In genomic region chr3:85678713-85679112, GRCh38 we compare ENCODE assay signal across 29 cellular contexts.
"Had no signal": no experiment of that assay in that cellular context is flagged by ENCODE, and none has a peak within 500 bp of the region (broad histone marks: within the 10 kb centered on the region; RNA-seq: fewer than 3 reads in every experiment).

No MANE protein-coding gene starts in this region.

- H3K9me3 Mint-ChIP-seq: activated CD4-positive, alpha-beta T cell treated with anti-CD3 and anti-CD28 coated beads, Interleukin-2, amount 10 ng/mL, durations not matched to agents 7 days and 5 days; activated naive CD4-positive, alpha-beta T cell treated with anti-CD3 and anti-CD28 coated beads, Interleukin-2, amount 10 ng/mL, durations not matched to agents 7 days and 5 days; activated naive CD8-positive, alpha-beta T cell treated with anti-CD3 and anti-CD28 coated beads for 36 hours; T-helper 1 cell treated with Interleukin-12 subunit alpha and Interleukin-12 subunit beta and Interleukin-4 antibody, amounts not matched to agents 30 μg/mL and 1 μg/mL, for 36 hours had no signal

- H3K4me3 ChIP-seq: breast epithelium, SJSA1 had no signal

- DNase-seq: activated B cell treated with CpG ODN at 0.5 μM for 24 hours; activated CD4-positive, alpha-beta memory T cell treated with anti-CD3 and anti-CD28 coated beads, Interleukin-2, amount 10 ng/mL, durations not matched to agents 7 days and 5 days; activated CD4-positive, alpha-beta T cell treated with anti-CD3 and anti-CD28 coated beads for 1 hour; activated CD4-positive, alpha-beta T cell treated with anti-CD3 and anti-CD28 coated beads, Interleukin-2, amount 10 ng/mL, durations not matched to agents 7 days and 5 days; activated gamma-delta T cell; activated naive CD4-positive, alpha-beta T cell treated with anti-CD3 and anti-CD28 coated beads, Interleukin-2, amount 10 ng/mL, durations not matched to agents 7 days and 5 days; activated naive CD8-positive, alpha-beta T cell treated with anti-CD3 and anti-CD28 coated beads for 36 hours; activated T-cell treated with anti-CD3 and anti-CD28 coated beads for 4 hours; activated T-cell treated with anti-CD3 and anti-CD28 coated beads, Interleukin-2, amount 50 U/mL, for 48 hours; KG1; MV-4-11; NCI-H1092 treated with DMSO at 0.1 percent for 48 hours; NCI-H1417 treated with DMSO at 0.1 percent for 48 hours; NCI-H1694; NCI-H2029 treated with DMSO at 0.1 percent for 48 hours; NCI-H345; NCI-H510A; NCI-H526 treated with DMSO at 0.1 percent for 48 hours; NCI-H82; RPMI8226; SHP77; SW 1271 had no signal

- ATAC-seq: activated T-helper 17 cell treated with anti-CD3 and anti-CD28 coated beads, Interleukin-2, amount 50 U/mL, for 72 hours; Panc1; SK-N-SH treated with all-trans-retinoic acid at 6 μM for 48 hours had no signal

- H3K27ac ChIP-seq: breast epithelium, SJSA1 had no signal

- H3K36me3 ChIP-seq: breast epithelium, SJSA1 had no signal

- H3K4me3 Mint-ChIP-seq: activated B cell treated with CpG ODN at 0.5 μM for 24 hours; activated CD4-positive, alpha-beta memory T cell treated with anti-CD3 and anti-CD28 coated beads, Interleukin-2, amount 10 ng/mL, durations not matched to agents 7 days and 5 days; activated CD4-positive, alpha-beta T cell treated with anti-CD3 and anti-CD28 coated beads, Interleukin-2, amount 10 ng/mL, durations not matched to agents 7 days and 5 days; activated naive CD4-positive, alpha-beta T cell treated with anti-CD3 and anti-CD28 coated beads, Interleukin-2, amount 10 ng/mL, durations not matched to agents 7 days and 5 days; activated naive CD8-positive, alpha-beta T cell treated with anti-CD3 and anti-CD28 coated beads for 36 hours; activated T-helper 17 cell treated with anti-CD3 and anti-CD28 coated beads, Interleukin-2, amount 50 U/mL, for 72 hours; central memory CD8-positive, alpha-beta T cell; T-helper 1 cell treated with Interleukin-12 subunit alpha and Interleukin-12 subunit beta and Interleukin-4 antibody, amounts not matched to agents 30 μg/mL and 1 μg/mL, for 36 hours had no signal

- H3K27me3 Mint-ChIP-seq: activated B cell treated with CpG ODN at 0.5 μM for 24 hours; activated CD4-positive, alpha-beta memory T cell treated with anti-CD3 and anti-CD28 coated beads, Interleukin-2, amount 10 ng/mL, durations not matched to agents 7 days and 5 days; activated CD4-positive, alpha-beta T cell treated with anti-CD3 and anti-CD28 coated beads, Interleukin-2, amount 10 ng/mL, durations not matched to agents 7 days and 5 days; activated naive CD4-positive, alpha-beta T cell treated with anti-CD3 and anti-CD28 coated beads, Interleukin-2, amount 10 ng/mL, durations not matched to agents 7 days and 5 days; activated naive CD8-positive, alpha-beta T cell treated with anti-CD3 and anti-CD28 coated beads for 36 hours; activated T-helper 17 cell treated with anti-CD3 and anti-CD28 coated beads, Interleukin-2, amount 50 U/mL, for 72 hours; central memory CD8-positive, alpha-beta T cell had no signal

- H3K27ac Mint-ChIP-seq: activated B cell treated with CpG ODN at 0.5 μM for 24 hours; activated CD4-positive, alpha-beta memory T cell treated with anti-CD3 and anti-CD28 coated beads, Interleukin-2, amount 10 ng/mL, durations not matched to agents 7 days and 5 days; activated CD4-positive, alpha-beta T cell treated with anti-CD3 and anti-CD28 coated beads, Interleukin-2, amount 10 ng/mL, durations not matched to agents 7 days and 5 days; activated naive CD4-positive, alpha-beta T cell treated with anti-CD3 and anti-CD28 coated beads, Interleukin-2, amount 10 ng/mL, durations not matched to agents 7 days and 5 days; activated naive CD8-positive, alpha-beta T cell treated with anti-CD3 and anti-CD28 coated beads for 36 hours; activated T-helper 17 cell treated with anti-CD3 and anti-CD28 coated beads, Interleukin-2, amount 50 U/mL, for 72 hours; T-helper 1 cell treated with Interleukin-12 subunit alpha and Interleukin-12 subunit beta and Interleukin-4 antibody, amounts not matched to agents 30 μg/mL and 1 μg/mL, for 36 hours had no signal

- H3K4me1 Mint-ChIP-seq: activated B cell treated with CpG ODN at 0.5 μM for 24 hours; activated CD4-positive, alpha-beta memory T cell treated with anti-CD3 and anti-CD28 coated beads, Interleukin-2, amount 10 ng/mL, durations not matched to agents 7 days and 5 days; activated CD4-positive, alpha-beta T cell treated with anti-CD3 and anti-CD28 coated beads, Interleukin-2, amount 10 ng/mL, durations not matched to agents 7 days and 5 days; activated naive CD4-positive, alpha-beta T cell treated with anti-CD3 and anti-CD28 coated beads, Interleukin-2, amount 10 ng/mL, durations not matched to agents 7 days and 5 days; activated naive CD8-positive, alpha-beta T cell treated with anti-CD3 and anti-CD28 coated beads for 36 hours; activated T-helper 17 cell treated with anti-CD3 and anti-CD28 coated beads, Interleukin-2, amount 50 U/mL, for 72 hours; central memory CD8-positive, alpha-beta T cell had no signal

- H3K4me1 ChIP-seq: breast epithelium, SJSA1 had no signal

- H3K36me3 Mint-ChIP-seq: activated naive CD4-positive, alpha-beta T cell treated with anti-CD3 and anti-CD28 coated beads, Interleukin-2, amount 10 ng/mL, durations not matched to agents 7 days and 5 days; activated naive CD8-positive, alpha-beta T cell treated with anti-CD3 and anti-CD28 coated beads for 36 hours had no signal

- H3K27me3 ChIP-seq: breast epithelium, SJSA1 had no signal

- H3K9me3 ChIP-seq: breast epithelium, SJSA1 had no signal
